9 cellular contexts compared by ENCODE assay signal in genomic region chr15:52653451-52653964, GRCh38. TPM values are rescaled to one million over a fixed set of nuclear protein-coding genes. Genes with fewer than 3 reads are reported as not detected.
DNase-seq lines count a peak whose midpoint lies in the region; ATAC-seq and TF ChIP-seq lines count a peak whose summit lies in the region.
"Had no signal": no experiment of that assay in that cellular context is flagged by ENCODE, and none has a peak within 500 bp of the region (broad histone marks: within the 10 kb centered on the region; RNA-seq: fewer than 3 reads in every experiment).

No MANE protein-coding gene starts in this region.

- CTCF ChIA-PET in A673 (lab: Charles Lee), result no interaction called here

- H3K9me3 Mint-ChIP-seq in mesothelial cell of epicardium, result no peaks in the 10 kb centered on the region

- no peak for TF ChIP-seq CTCF in A673 (conservative IDR thresholded peaks at IDR 0.05; ENCODE audit: low read depth, low read length)
- no peak for TF ChIP-seq CTCF in cardiac fibroblast (IDR thresholded peaks at IDR 0.05; ENCODE audit: low read depth, low read length)
- TF ChIP-seq CTCF in mesothelial cell of epicardium (IDR thresholded peaks at IDR 0.05; ENCODE audit: unreplicated experiment), result no peak

- in situ Hi-C loops in KBM-7 (cut with MboI; ENCODE audit: low pct_unique_long_range_greater_than_20kb, low sequenced_read_pairs), result no loop called here

- H3K27me3 Mint-ChIP-seq in mesothelial cell of epicardium (ENCODE audit: low read depth), result no peaks in the 10 kb centered on the region

- no peaks in the 10 kb centered on the region for H3K27me3 ChIP-seq in A673 (replicated peaks; ENCODE audit: insufficient read depth, low read depth, low read length, poor library complexity)

- H3K4me1 ChIP-seq in A673 (ENCODE audit: insufficient read depth, low read length, poor library complexity, severe bottlenecking), result peaks cover 22% of the 10 kb centered on the region

- peak overlapping the region; percentile 78 for H3K27ac Mint-ChIP-seq in mesothelial cell of epicardium

- peaks cover 10% of the 10 kb centered on the region for H3K36me3 Mint-ChIP-seq in mesothelial cell of epicardium

- peaks cover 28% of the 10 kb centered on the region for H3K4me1 Mint-ChIP-seq in mesothelial cell of epicardium

- DNase-seq in A673 (ENCODE audit: low spot score), result peak; percentile 64
- peak; percentile 26 for DNase-seq in KBM-7
- peak; percentile 80 to 96 for DNase-seq in cardiac fibroblast (ENCODE audit: low read depth in 2 of 2)
- no peak for DNase-seq in mesothelial cell of epicardium (ENCODE audit: low spot score in 2 of 2, unreplicated experiment in 2 of 2)
- no peak for DNase-seq in cerebellar nuclear complex (lab: John Stamatoyannopoulos, UW)
- no peak for DNase-seq in stimulated activated naive CD8-positive, alpha-beta T cell treated with anti-CD3 and anti-CD28 coated beads, Interleukin-15, Interleukin-2, amounts not matched to agents 100 U/mL and 50 U/mL, for 24 hours
- no peak for DNase-seq in superior temporal gyrus (ENCODE audit: extremely low spot score)
- DNase-seq: stimulated activated CD4-positive, alpha-beta T cell treated with anti-CD3 and anti-CD28 coated beads, Interleukin-12 subunit alpha, Interleukin-12 subunit beta, amount 100 ng/mL, for 4 hours had no signal

- ATAC-seq in stimulated activated naive CD8-positive, alpha-beta T cell treated with anti-CD3 and anti-CD28 coated beads, Interleukin-15, Interleukin-2, amounts not matched to agents 100 U/mL and 50 U/mL, for 24 hours, result no peak
- ATAC-seq in HG03342 (IDR thresholded peaks at IDR 0.05; ENCODE audit: unreplicated experiment), result no peak

- H3K4me3 Mint-ChIP-seq in mesothelial cell of epicardium, result no peak overlapping the region

- POLR2A ChIA-PET in A673 (lab: Charles Lee; ENCODE audit: low non-redundant PET), result no interaction called here

- intact Hi-C loops in A673 (cut with micrococcal nuclease; ENCODE audit: unreplicated experiment), result loop anchor here (1.0 kb wide), 1 partner anchor 21 kb away; no protein-coding TSS in a partner anchor

- H3K4me3 ChIP-seq in A673 (ENCODE audit: low read depth, low read length, poor library complexity, severe bottlenecking) (no peak overlapping the region), cardiac fibroblast (replicated peaks in 1 of 2; ENCODE audit: low read depth in 2 of 2, low read length in 2 of 2) (no peak overlapping the region)

- H3K9me3 ChIP-seq in A673 (ENCODE audit: low read depth, low read length, poor library complexity, severe bottlenecking), result no peaks in the 10 kb centered on the region

- H3K36me3 ChIP-seq in A673 (ENCODE audit: insufficient read depth, low read length, poor library complexity, severe bottlenecking), result no peaks in the 10 kb centered on the region

- no TSS peak for BruUV-seq in A673 (replicated peaks; lab: Mats Ljungman, UMichigan)

- peak overlapping the region; percentile 1 for H3K27ac ChIP-seq in A673 (ENCODE audit: low read depth, low read length, poor library complexity, severe bottlenecking)

RNA-seq across cellular contexts. Expression of gene ATOSA, which starts 25.7 kb away (rescaled TPM):
- total RNA-seq in A673 (2021) (5.3 and 6.1 TPM in 2 replicates), mesothelial cell of epicardium (38.8 to 43.7 TPM (median 41.4 TPM) in 3 replicates)

Comparison
In these comparisons a context has a peak if more than half of its experiments do, and no peak if none do; other contexts are left out.
1. DNase-seq: peak in A673 (single experiment), KBM-7 (single experiment) and cardiac fibroblast (2 of 2); none in mesothelial cell of epicardium (0 of 2), cerebellar nuclear complex (0 of 2), stimulated activated naive CD8-positive, alpha-beta T cell treated with anti-CD3 and anti-CD28 coated beads, Interleukin-15, Interleukin-2, amounts not matched to agents 100 U/mL and 50 U/mL, for 24 hours (single experiment) and superior temporal gyrus (single experiment).